In the genomic region with DNA sequence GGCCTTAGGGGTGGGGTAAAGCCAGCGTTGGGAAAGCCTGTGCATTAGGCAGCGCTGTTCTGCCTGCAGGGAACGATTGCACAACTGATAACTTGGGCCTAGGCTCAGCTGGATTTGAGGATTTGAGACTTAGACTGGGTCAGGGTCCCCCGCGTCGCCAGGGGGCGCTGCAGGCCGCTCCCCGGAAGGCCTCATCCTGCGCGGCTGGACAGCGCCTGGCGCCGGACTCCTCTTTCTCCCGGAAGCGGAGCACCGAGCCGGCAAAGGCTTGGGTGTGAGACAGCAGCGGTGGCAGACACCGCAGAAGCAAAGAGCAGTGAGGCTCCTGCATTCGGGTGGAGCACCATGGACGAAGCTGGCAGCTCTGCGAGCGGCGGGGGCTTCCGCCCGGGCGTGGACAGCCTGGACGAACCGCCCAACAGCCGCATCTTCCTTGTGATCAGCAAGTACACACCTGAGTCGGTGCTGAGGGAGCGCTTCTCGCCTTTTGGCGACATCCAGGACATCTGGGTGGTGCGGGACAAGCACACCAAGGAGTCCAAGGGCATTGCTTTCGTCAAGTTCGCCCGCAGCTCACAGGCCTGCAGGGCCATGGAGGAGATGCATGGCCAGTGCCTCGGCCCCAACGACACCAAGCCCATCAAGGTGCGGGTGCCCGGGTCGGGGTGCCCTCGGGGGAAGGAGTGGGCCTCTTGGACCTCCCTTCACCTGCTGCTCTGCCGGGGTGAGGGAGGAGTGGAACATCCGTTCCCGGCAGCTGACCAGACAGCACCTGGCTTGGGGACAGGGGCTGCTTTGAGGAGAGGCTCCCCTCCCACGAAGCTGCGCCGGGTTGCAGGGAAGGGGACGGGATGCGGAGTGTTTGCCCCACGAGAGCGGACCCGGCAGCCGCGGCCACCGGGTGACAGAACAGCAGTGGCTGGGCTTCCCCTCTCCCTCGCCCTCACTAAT, we compare ENCODE assay signal across 8 cellular contexts.
DNase-seq lines count a peak whose midpoint lies in the region; ATAC-seq and TF ChIP-seq lines count a peak whose summit lies in the region.

A gene with protein sequence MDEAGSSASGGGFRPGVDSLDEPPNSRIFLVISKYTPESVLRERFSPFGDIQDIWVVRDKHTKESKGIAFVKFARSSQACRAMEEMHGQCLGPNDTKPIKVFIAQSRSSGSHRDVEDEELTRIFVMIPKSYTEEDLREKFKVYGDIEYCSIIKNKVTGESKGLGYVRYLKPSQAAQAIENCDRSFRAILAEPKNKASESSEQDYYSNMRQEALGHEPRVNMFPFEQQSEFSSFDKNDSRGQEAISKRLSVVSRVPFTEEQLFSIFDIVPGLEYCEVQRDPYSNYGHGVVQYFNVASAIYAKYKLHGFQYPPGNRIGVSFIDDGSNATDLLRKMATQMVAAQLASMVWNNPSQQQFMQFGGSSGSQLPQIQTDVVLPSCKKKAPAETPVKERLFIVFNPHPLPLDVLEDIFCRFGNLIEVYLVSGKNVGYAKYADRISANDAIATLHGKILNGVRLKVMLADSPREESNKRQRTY (plus strand): TSS at position 236 of the 951 bp plus-strand sequence. CDS start 110 bp downstream, at position 346.

- DNase-seq in AG09309 (ENCODE audit: low read depth) (peak; percentile 79), NCI-H2196 treated with DMSO at 0.1 percent for 48 hours (lab: John Stamatoyannopoulos, UW; ENCODE audit: unreplicated experiment) (peak; percentile 85), cardiac fibroblast (ENCODE audit: low read depth in 2 of 2) (peak; percentile 95 to 96), inferior parietal cortex (ENCODE audit: extremely low spot score) (peak; percentile 92)
- peak; percentile 69 to 77 for DNase-seq in stimulated activated CD4-positive, alpha-beta T cell treated with anti-CD3 and anti-CD28 coated beads, Interleukin-12 subunit alpha, Interleukin-12 subunit beta, amount 100 ng/mL, for 24 hours (ENCODE audit: low read depth in 2 of 2)

- peak within 1 kb of the TSS; percentile 74 for H3K4me3 ChIP-seq in AG09309 (ENCODE audit: control insufficient read depth, low read depth, low read length)
- peak within 1 kb of the TSS; percentile 95 for H3K4me3 ChIP-seq in WI38 (ENCODE audit: low read depth, low read length)
- peak within 1 kb of the TSS; percentile 93 to 98 for H3K4me3 ChIP-seq in cardiac fibroblast (replicated peaks in 1 of 2; ENCODE audit: low read depth in 2 of 2, low read length in 2 of 2)

- peak; percentile 99 for TF ChIP-seq CTCF in AG09309 (IDR thresholded peaks at IDR 0.05; ENCODE audit: control insufficient read depth, insufficient read depth, low read depth, low read length, missing control alignments)
- peak; percentile 96 for TF ChIP-seq CTCF in WI38 (IDR thresholded peaks at IDR 0.05; ENCODE audit: low read depth, low read length)
- peak; percentile 97 for TF ChIP-seq CTCF in cardiac fibroblast (IDR thresholded peaks at IDR 0.05; ENCODE audit: low read depth, low read length)

- ATAC-seq in GM18873 (IDR thresholded peaks at IDR 0.05; ENCODE audit: low FRiP score, unreplicated experiment) (peak; percentile 87), HG03139 (IDR thresholded peaks at IDR 0.05; ENCODE audit: unreplicated experiment) (peak; percentile 95)

Comparison
In these comparisons a context has a peak if more than half of its experiments do, and no peak if none do; other contexts are left out.
1. Peak in every context shown above with its lines: DNase-seq, ATAC-seq and H3K4me3 ChIP-seq.